ENCODE assay signal across 13 cellular contexts in the genomic region with DNA sequence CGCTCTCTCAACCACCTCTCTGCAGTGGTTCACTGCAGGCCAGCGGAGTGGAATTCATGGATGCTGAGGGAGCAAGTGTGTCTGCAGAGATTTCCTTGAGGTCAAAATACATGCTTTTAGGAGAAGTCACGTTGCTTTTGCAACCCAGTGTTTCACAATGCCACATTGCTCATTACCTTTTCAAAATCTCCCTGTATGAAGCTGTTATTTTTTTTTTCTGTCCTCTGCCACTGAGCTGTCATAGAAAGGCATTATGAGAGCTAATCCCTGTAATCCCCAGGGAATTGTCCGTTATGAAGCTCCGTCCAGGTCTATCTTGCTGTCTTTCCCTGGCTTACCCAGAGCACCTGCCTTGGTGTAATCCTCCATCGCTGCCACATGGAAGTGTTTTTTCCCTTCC.
DNase-seq lines count a peak whose midpoint lies in the region; ATAC-seq and TF ChIP-seq lines count a peak whose summit lies in the region.
"Had no signal": no experiment of that assay in that cellular context is flagged by ENCODE, and none has a peak within 500 bp of the region (broad histone marks: within the 10 kb centered on the region; RNA-seq: fewer than 3 reads in every experiment).

No MANE protein-coding gene starts in this region.

- ATAC-seq in GM18517 (IDR thresholded peaks at IDR 0.05; ENCODE audit: unreplicated experiment) (no peak), HG02885 (IDR thresholded peaks at IDR 0.05; ENCODE audit: poor library complexity, unreplicated experiment) (no peak)
- ATAC-seq: left ventricle myocardium superior had no signal

- DNase-seq in HCEC 1CT (peak; percentile 92), RPMI7951 (ENCODE audit: low read depth) (peak; percentile 88), fibroblast of pulmonary artery (ENCODE audit: low read depth) (peak; percentile 95), KG1 (lab: John Stamatoyannopoulos, UW) (no peak)
- DNase-seq: erythroblast, left ventricle myocardium superior, MV-4-11, ovary, thyroid gland had no signal

- H3K27ac ChIP-seq in skin epidermis, result peak overlapping the region in 12 of 21 experiments; percentile 22 to 76 (median 55)
- H3K27ac ChIP-seq: adrenal gland, ovary, thyroid gland had no signal

- TF ChIP-seq CTCF in fibroblast of pulmonary artery (IDR thresholded peaks at IDR 0.05; ENCODE audit: low read length, missing control alignments), result no peak

- H3K4me3 ChIP-seq in fibroblast of pulmonary artery (replicated peaks; ENCODE audit: low read depth, low read length) (no peak overlapping the region), skin epidermis (no peak overlapping the region)
- H3K4me3 ChIP-seq: adrenal gland, ovary, thyroid gland had no signal
